8 cellular contexts compared by ENCODE assay signal in the genomic region with DNA sequence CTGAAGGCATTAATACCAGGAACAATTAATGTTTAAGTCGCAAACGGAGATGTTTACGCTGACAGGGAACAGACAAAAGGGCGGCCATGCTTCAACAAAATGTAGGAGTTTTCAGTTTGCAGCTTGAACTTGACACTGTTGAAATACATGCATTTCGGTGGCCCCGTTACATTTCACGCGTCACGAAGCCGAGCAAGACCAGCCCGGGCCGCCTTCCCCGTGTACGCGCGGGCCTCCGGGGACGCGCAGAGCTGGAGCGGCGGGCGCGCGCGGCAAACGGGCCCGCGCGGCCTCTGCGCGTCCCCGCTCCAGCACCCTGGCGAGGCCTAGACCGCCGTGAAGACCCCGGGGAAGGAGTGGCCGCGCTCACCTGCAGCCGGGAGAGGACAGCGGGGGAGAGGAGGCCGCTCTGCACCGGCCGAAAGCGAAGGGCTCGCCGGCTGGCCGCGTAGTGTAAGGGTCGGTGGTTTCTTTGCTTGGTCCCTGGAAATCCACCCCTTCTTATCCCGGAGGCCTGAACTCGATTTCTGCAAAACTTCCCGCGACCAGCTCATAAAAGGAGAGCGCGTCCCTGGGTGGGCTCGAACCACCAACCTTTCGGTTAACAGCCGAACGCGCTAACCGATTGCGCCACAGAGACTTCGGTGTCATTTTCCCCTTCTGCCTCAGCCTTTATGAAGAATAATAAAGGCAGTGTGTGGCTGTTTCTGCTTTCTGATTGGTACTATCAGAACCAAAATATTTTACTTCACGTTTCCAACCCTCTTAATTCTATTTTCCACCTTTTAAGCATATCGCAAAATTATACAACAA. TPM values are rescaled to one million over a fixed set of nuclear protein-coding genes. Genes with fewer than 3 reads are reported as not detected.
DNase-seq lines count a peak whose midpoint lies in the region.

No MANE protein-coding gene starts in this region.

- H2AFZ ChIP-seq in neuron (ENCODE audit: low read depth, low read length): peak overlapping the region; percentile 98

- H3K36me3 ChIP-seq in neuron (ENCODE audit: insufficient read depth, low read length) (no peaks in the 10 kb centered on the region), stomach smooth muscle (ENCODE audit: control insufficient read depth in 2 of 2, insufficient read depth in 2 of 2, low read length in 2 of 2) (no peaks in the 10 kb centered on the region)

- H3K4me1 ChIP-seq in neuron (ENCODE audit: insufficient read depth, low read length) (no peaks in the 10 kb centered on the region), stomach smooth muscle (ENCODE audit: control insufficient read depth, insufficient read depth, low read length) (peaks cover 4% of the 10 kb centered on the region)

- H3K9ac ChIP-seq in stomach smooth muscle (ENCODE audit: low read length in 2 of 2): peak overlapping the region; percentile 83 to 86

- DNase-seq in Daoy (ENCODE audit: low read depth) (peak; percentile 88), H4 (ENCODE audit: low spot score) (peak; percentile 81), LoVo (ENCODE audit: low spot score) (peak; percentile 81), SHP77 (lab: John Stamatoyannopoulos, UW) (peak; percentile 87 to 92), foreskin melanocyte (peak; percentile 92)
- DNase-seq in activated gamma-delta T cell treated with anti-CD3 and anti-CD28 coated beads, Interleukin-2, amount 50 U/mL, for 16 hours (ENCODE audit: low read depth): peak; percentile 76

- H3K4me3 ChIP-seq in neuron (ENCODE audit: low read length) (peak overlapping the region; percentile 84), stomach smooth muscle (ENCODE audit: low read length in 2 of 2) (peak overlapping the region; percentile 59 to 83)

- H3K9me3 ChIP-seq in neuron (ENCODE audit: low read length) (no peaks in the 10 kb centered on the region), stomach smooth muscle (ENCODE audit: control insufficient read depth in 2 of 2, low read length in 2 of 2) (no peaks in the 10 kb centered on the region)

- H3K27ac ChIP-seq in stomach smooth muscle (ENCODE audit: low read length): peak overlapping the region; percentile 78

- H3K27me3 ChIP-seq in neuron (ENCODE audit: insufficient read depth, low read length) (peaks cover 14% of the 10 kb centered on the region), stomach smooth muscle (ENCODE audit: control insufficient read depth in 1 of 2, insufficient read depth in 2 of 2, low read length in 2 of 2) (no peaks in the 10 kb centered on the region)

RNA-seq across cellular contexts. Expression of a gene that starts 11.3 kb away (rescaled TPM):
- not detected in 2 replicates for total RNA-seq in Daoy (2014; rRNA removed; shearing (Covaris generic))
- total RNA-seq in H4 (2014; rRNA removed; shearing (Covaris generic)): not detected in 2 replicates

Comparison
In these comparisons a context has a peak if more than half of its experiments do, and no peak if none do; other contexts are left out.
1. Peak in every context shown above with its lines: DNase-seq, H3K4me3 ChIP-seq and H3K27ac ChIP-seq.